In the genomic region with DNA sequence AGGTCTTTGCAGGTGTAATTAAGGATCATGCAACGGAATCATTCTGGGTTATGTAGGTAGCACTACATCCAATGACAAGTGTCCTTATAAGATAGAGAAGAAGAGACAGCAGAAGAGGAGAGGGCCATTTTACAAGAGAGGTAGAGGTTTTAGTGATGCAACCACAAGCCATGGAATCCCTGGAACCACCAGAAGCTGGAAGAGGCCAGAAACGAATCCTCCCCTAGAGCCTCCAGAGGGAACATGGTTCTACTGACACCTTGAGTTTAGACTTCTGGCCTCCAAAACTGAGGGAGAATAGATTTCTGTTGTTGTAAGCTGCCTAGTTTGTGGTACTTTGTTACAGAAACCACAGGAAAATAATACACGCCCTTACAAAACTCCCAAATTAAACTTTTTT, we compare ENCODE assay signal across 23 cellular contexts. TPM values are rescaled to one million over a fixed set of nuclear protein-coding genes. Genes with fewer than 3 reads are reported as not detected.
DNase-seq lines count a peak whose midpoint lies in the region; ATAC-seq and TF ChIP-seq lines count a peak whose summit lies in the region.
"Had no signal": no experiment of that assay in that cellular context is flagged by ENCODE, and none has a peak within 500 bp of the region (broad histone marks: within the 10 kb centered on the region; RNA-seq: fewer than 3 reads in every experiment).

No MANE protein-coding gene starts in this region.

- DNase-seq in activated CD8-positive, alpha-beta memory T cell treated with anti-CD3 and anti-CD28 coated beads, Interleukin-2, amount 10 ng/mL, durations not matched to agents 7 days and 5 days = no peak
- DNase-seq in activated CD8-positive, alpha-beta memory T cell treated with anti-CD3 and anti-CD28 coated beads, Interleukin-2, amount 50 U/mL, for 4 hours = no peak
- DNase-seq in DND-41 = no peak
- DNase-seq in naive thymus-derived CD8-positive, alpha-beta T cell = no peak
- DNase-seq in Karpas-422 = no peak
- no peak for DNase-seq in GF-D8 (lab: John Stamatoyannopoulos, UW)
- DNase-seq: amniotic stem cell; DMS79 treated with DMSO at 0.1 percent for 48 hours; left lung; NCI-H146; NCI-H510A treated with DMSO at 0.1 percent for 48 hours; SHP77 treated with DMSO at 0.1 percent for 48 hours; stimulated activated CD4-positive, alpha-beta T cell treated with anti-CD3 and anti-CD28 coated beads, Interleukin-1b, Interleukin-23, amount 100 ng/mL, for 48 hours; SW 1271 had no signal

- no peak for ATAC-seq in activated CD8-positive, alpha-beta memory T cell treated with anti-CD3 and anti-CD28 coated beads, Interleukin-2, amount 10 ng/mL, durations not matched to agents 7 days and 5 days
- no peak for ATAC-seq in DND-41 (ENCODE audit: insufficient read depth, low read depth)
- ATAC-seq in activated T-helper 17 cell treated with anti-CD3 and anti-CD28 coated beads, Interleukin-2, amount 50 U/mL, for 72 hours (replicated peaks) = no peak
- no peak for ATAC-seq in naive thymus-derived CD8-positive, alpha-beta T cell
- no peak for ATAC-seq in GM18498 (IDR thresholded peaks at IDR 0.05; ENCODE audit: unreplicated experiment)
- ATAC-seq: GM12878, left lung, PC-3 had no signal

- TF ChIP-seq CTCF in DND-41 (IDR thresholded peaks at IDR 0.05; ENCODE audit: borderline replicate concordance, extremely low read depth, low read length, poor library complexity, severe bottlenecking) = peak; percentile 24

- no peaks in the 10 kb centered on the region for H3K27me3 Mint-ChIP-seq in activated CD8-positive, alpha-beta memory T cell treated with anti-CD3 and anti-CD28 coated beads, Interleukin-2, amount 10 ng/mL, durations not matched to agents 7 days and 5 days
- H3K27me3 Mint-ChIP-seq in activated T-helper 17 cell treated with anti-CD3 and anti-CD28 coated beads, Interleukin-2, amount 50 U/mL, for 72 hours = no peaks in the 10 kb centered on the region
- no peaks in the 10 kb centered on the region for H3K27me3 Mint-ChIP-seq in naive thymus-derived CD8-positive, alpha-beta T cell

- H3K9me2 ChIP-seq in Karpas-422 (replicated peaks; ENCODE audit: insufficient read depth, low read length) = no peaks in the 10 kb centered on the region

- CTCF ChIA-PET in activated CD8-positive, alpha-beta memory T cell treated with anti-CD3 and anti-CD28 coated beads, Interleukin-2, amount 10 ng/mL, durations not matched to agents 7 days and 5 days (lab: Charles Lee) = interaction anchor here (0.9 to 10.9 kb wide), 17 partner anchors 10 to 332 kb away, joined by 3 to 181 read pairs (median 12); no protein-coding TSS in a partner anchor

- peaks cover 1% of the 10 kb centered on the region for H3K36me3 Mint-ChIP-seq in activated CD8-positive, alpha-beta memory T cell treated with anti-CD3 and anti-CD28 coated beads, Interleukin-2, amount 10 ng/mL, durations not matched to agents 7 days and 5 days
- H3K36me3 Mint-ChIP-seq in activated T-helper 17 cell treated with anti-CD3 and anti-CD28 coated beads, Interleukin-2, amount 50 U/mL, for 72 hours (ENCODE audit: low read depth) = no peaks in the 10 kb centered on the region
- no peaks in the 10 kb centered on the region for H3K36me3 Mint-ChIP-seq in naive thymus-derived CD8-positive, alpha-beta T cell

- H4K20me1 ChIP-seq in DND-41 (ENCODE audit: insufficient read depth, low read length) (no peaks in the 10 kb centered on the region), Karpas-422 (ENCODE audit: insufficient read depth, low read depth, low read length) (no peaks in the 10 kb centered on the region)

- H3K9me3 Mint-ChIP-seq in activated CD8-positive, alpha-beta memory T cell treated with anti-CD3 and anti-CD28 coated beads, Interleukin-2, amount 10 ng/mL, durations not matched to agents 7 days and 5 days (ENCODE audit: low read depth) = no peaks in the 10 kb centered on the region
- H3K9me3 Mint-ChIP-seq in activated T-helper 17 cell treated with anti-CD3 and anti-CD28 coated beads, Interleukin-2, amount 50 U/mL, for 72 hours = no peaks in the 10 kb centered on the region
- H3K9me3 Mint-ChIP-seq in naive thymus-derived CD8-positive, alpha-beta T cell = no peaks in the 10 kb centered on the region

- H3K27ac ChIP-seq in DND-41 (ENCODE audit: low read length) (peak overlapping the region; percentile 36), Karpas-422 (ENCODE audit: low read length) (no peak overlapping the region)
- H3K27ac ChIP-seq: esophagus muscularis mucosa, KMS-11, left lung, suprapubic skin had no signal

- peak overlapping the region; percentile 34 for H3K4me3 Mint-ChIP-seq in activated CD8-positive, alpha-beta memory T cell treated with anti-CD3 and anti-CD28 coated beads, Interleukin-2, amount 10 ng/mL, durations not matched to agents 7 days and 5 days
- H3K4me3 Mint-ChIP-seq in activated T-helper 17 cell treated with anti-CD3 and anti-CD28 coated beads, Interleukin-2, amount 50 U/mL, for 72 hours = peak overlapping the region; percentile 91
- H3K4me3 Mint-ChIP-seq in naive thymus-derived CD8-positive, alpha-beta T cell = peak overlapping the region; percentile 76 to 93 (median 86)
- H3K4me3 Mint-ChIP-seq: B cell had no signal

- H2AFZ ChIP-seq in DND-41 (ENCODE audit: low read depth, low read length) (no peak overlapping the region), Karpas-422 (ENCODE audit: low read length) (no peak overlapping the region)

- peaks cover 78% of the 10 kb centered on the region for H3K4me1 Mint-ChIP-seq in activated CD8-positive, alpha-beta memory T cell treated with anti-CD3 and anti-CD28 coated beads, Interleukin-2, amount 10 ng/mL, durations not matched to agents 7 days and 5 days
- peaks cover 45% of the 10 kb centered on the region for H3K4me1 Mint-ChIP-seq in activated T-helper 17 cell treated with anti-CD3 and anti-CD28 coated beads, Interleukin-2, amount 50 U/mL, for 72 hours
- peaks cover 47 to 89% (median 74%) of the 10 kb centered on the region in 4 donors for H3K4me1 Mint-ChIP-seq in naive thymus-derived CD8-positive, alpha-beta T cell

- H3K4me1 ChIP-seq in DND-41 (ENCODE audit: insufficient read depth, low read length) = peaks cover 62% of the 10 kb centered on the region
- no peaks in the 10 kb centered on the region for H3K4me1 ChIP-seq in Karpas-422 (ENCODE audit: low read length)

- POLR2A ChIA-PET in naive thymus-derived CD8-positive, alpha-beta T cell (lab: Charles Lee) = interaction anchor here (1.0 to 5.7 kb wide), 9 partner anchors 9 to 67 kb away, joined by 3 to 124 read pairs (median 29); no protein-coding TSS in a partner anchor

- H3K36me3 ChIP-seq in DND-41 (ENCODE audit: insufficient read depth, low read length) = no peaks in the 10 kb centered on the region
- no peaks in the 10 kb centered on the region for H3K36me3 ChIP-seq in Karpas-422 (ENCODE audit: insufficient read depth, low read length)
- H3K36me3 ChIP-seq: esophagus muscularis mucosa, left lung, suprapubic skin had no signal

- H3K4me2 ChIP-seq in DND-41 (ENCODE audit: insufficient read depth, low read length) (no peak overlapping the region), Karpas-422 (ENCODE audit: low read depth, low read length, poor library complexity, severe bottlenecking) (no peak overlapping the region)
- H3K4me2 ChIP-seq: KMS-11 had no signal

- H3K9ac ChIP-seq in DND-41 (ENCODE audit: low read depth, low read length) (no peak overlapping the region), Karpas-422 (ENCODE audit: low read length) (no peak overlapping the region)
- H3K9ac ChIP-seq: KMS-11 had no signal

- H3K9me3 ChIP-seq in DND-41 (ENCODE audit: insufficient read depth, low read length, severe bottlenecking) (no peaks in the 10 kb centered on the region), Karpas-422 (ENCODE audit: low read length) (no peaks in the 10 kb centered on the region)
- H3K9me3 ChIP-seq: esophagus muscularis mucosa, left lung, suprapubic skin had no signal

- H3K79me2 ChIP-seq in DND-41 (ENCODE audit: insufficient read depth, low read length) (no peaks in the 10 kb centered on the region), Karpas-422 (ENCODE audit: low read length) (no peaks in the 10 kb centered on the region)

- H3K27me3 ChIP-seq in DND-41 (ENCODE audit: insufficient read depth, low read length, poor library complexity) (no peaks in the 10 kb centered on the region), Karpas-422 (ENCODE audit: low read length) (no peaks in the 10 kb centered on the region)
- H3K27me3 ChIP-seq: esophagus muscularis mucosa, left lung, suprapubic skin had no signal

- peak overlapping the region; percentile 85 for H3K27ac Mint-ChIP-seq in activated CD8-positive, alpha-beta memory T cell treated with anti-CD3 and anti-CD28 coated beads, Interleukin-2, amount 10 ng/mL, durations not matched to agents 7 days and 5 days
- H3K27ac Mint-ChIP-seq in activated T-helper 17 cell treated with anti-CD3 and anti-CD28 coated beads, Interleukin-2, amount 50 U/mL, for 72 hours = peak overlapping the region; percentile 68
- H3K27ac Mint-ChIP-seq in naive thymus-derived CD8-positive, alpha-beta T cell = peak overlapping the region; percentile 68 to 97 (median 96)
- H3K27ac Mint-ChIP-seq: B cell had no signal

- no peak overlapping the region for H3K4me3 ChIP-seq in DND-41 (ENCODE audit: low read depth in 1 of 2, low read length in 2 of 2)
- H3K4me3 ChIP-seq in Karpas-422 (ENCODE audit: low read length) = no peak overlapping the region
- H3K4me3 ChIP-seq: esophagus muscularis mucosa, GM12878, suprapubic skin had no signal

RNA-seq across cellular contexts. Expression of a gene that starts 3.5 kb away (rescaled TPM):
- 100 to 1,000 TPM; 198 to 270 TPM for total RNA-seq in activated CD8-positive, alpha-beta memory T cell treated with anti-CD3 and anti-CD28 coated beads, Interleukin-2, amount 10 ng/mL, durations not matched to agents 7 days and 5 days
- 100 to 1,000 TPM in 1 of 2 donors, 10 to 100 TPM in 1; 95.7 to 153 TPM for total RNA-seq in activated T-helper 17 cell treated with anti-CD3 and anti-CD28 coated beads, Interleukin-2, amount 50 U/mL, for 72 hours
- total RNA-seq in naive thymus-derived CD8-positive, alpha-beta T cell = 100 to 1,000 TPM; 579 to 642 TPM
- polyA plus RNA-seq in naive thymus-derived CD8-positive, alpha-beta T cell = 100 to 1,000 TPM; 181 to 431 (median 312) TPM
- total RNA-seq in Karpas-422 (2014; rRNA removed; shearing (Covaris generic); ENCODE audit: low replicate concordance) = 2.7 and 2.8 TPM in 2 replicates
- total RNA-seq: A673 had no signal

Comparison
In these comparisons a context has a peak if more than half of its experiments do, and no peak if none do; other contexts are left out.
1. H3K4me3 Mint-ChIP-seq: peak in every context shown above with its lines; median percentile 91 in activated T-helper 17 cell treated with anti-CD3 and anti-CD28 coated beads, Interleukin-2, amount 50 U/mL, for 72 hours; 86 in naive thymus-derived CD8-positive, alpha-beta T cell; 34 in activated CD8-positive, alpha-beta memory T cell treated with anti-CD3 and anti-CD28 coated beads, Interleukin-2, amount 10 ng/mL, durations not matched to agents 7 days and 5 days.
2. RNA of a gene that starts 3.5 kb away (total RNA-seq): 579 to 642 TPM in naive thymus-derived CD8-positive, alpha-beta T cell, 198 to 270 TPM in activated CD8-positive, alpha-beta memory T cell treated with anti-CD3 and anti-CD28 coated beads, Interleukin-2, amount 10 ng/mL, durations not matched to agents 7 days and 5 days and 95.7 to 153 TPM in activated T-helper 17 cell treated with anti-CD3 and anti-CD28 coated beads, Interleukin-2, amount 50 U/mL, for 72 hours; 2.7 to 2.8 TPM in Karpas-422; every median in the first group is over 10 times any median in the second.
3. Peak in every context shown above with its lines, with median percentiles within 50 percentile points of each other: H3K27ac Mint-ChIP-seq.